17 cellular contexts compared by ENCODE assay signal in the genomic region with DNA sequence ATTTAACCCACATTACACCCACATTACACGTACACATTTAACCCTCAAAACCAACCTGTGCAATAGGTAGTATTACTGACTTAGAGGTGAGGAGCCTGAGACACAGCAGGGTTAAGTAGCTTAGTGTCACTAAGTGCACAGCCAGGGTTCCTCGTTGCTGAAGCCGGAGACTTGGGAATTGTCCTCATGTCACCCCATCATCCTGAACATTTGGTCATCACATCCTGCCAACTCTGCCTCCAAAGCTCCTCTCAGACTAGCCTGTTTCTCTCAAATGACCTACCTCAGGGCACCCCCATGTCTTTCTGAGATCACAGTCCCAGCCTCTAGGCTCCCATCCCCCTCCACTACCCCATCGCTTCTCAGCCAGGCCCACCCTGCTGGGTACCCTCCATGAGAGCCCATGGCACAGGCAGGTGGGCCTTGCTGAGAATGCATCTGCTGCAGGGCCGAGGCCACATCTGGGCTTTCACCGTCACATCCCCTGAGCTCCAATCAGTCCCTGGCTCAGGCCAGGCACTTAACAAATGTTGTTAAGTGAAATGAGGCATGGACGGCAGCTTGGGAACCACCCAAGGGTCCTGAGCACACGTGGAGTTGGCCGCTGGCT.
"Had no signal": no experiment of that assay in that cellular context is flagged by ENCODE, and none has a peak within 500 bp of the region (broad histone marks: within the 10 kb centered on the region; RNA-seq: fewer than 3 reads in every experiment).

No MANE protein-coding gene starts in this region.

- H3K36me3 Mint-ChIP-seq: activated naive CD4-positive, alpha-beta T cell treated with anti-CD3 and anti-CD28 coated beads, Interleukin-2, amount 50 U/mL, for 72 hours; mesothelial cell of epicardium; natural killer cell treated with Interleukin-12 subunit alpha and Interleukin-12 subunit beta and Interleukin-15 and Interleukin-18, amount 100 ng/mL, for 72 hours; T-cell had no signal

- H3K4me3 Mint-ChIP-seq: activated CD4-positive, alpha-beta T cell treated with anti-CD3 and anti-CD28 coated beads, Interleukin-2, amount 10 ng/mL, durations not matched to agents 7 days and 5 days; activated T-cell treated with anti-CD3 and anti-CD28 coated beads, Interleukin-2, amount 50 U/mL, for 72 hours; effector memory CD8-positive, alpha-beta T cell; mesothelial cell of epicardium; natural killer cell treated with Interleukin-12 subunit alpha and Interleukin-12 subunit beta and Interleukin-15 and Interleukin-18, amount 100 ng/mL, for 72 hours; stimulated activated naive CD8-positive, alpha-beta T cell treated with anti-CD3 and anti-CD28 coated beads, Interleukin-15, amount 100 ng/mL, for 72 hours; T-cell had no signal

- DNase-seq: activated CD4-positive, alpha-beta T cell treated with anti-CD3 and anti-CD28 coated beads, Interleukin-2, amount 10 ng/mL, durations not matched to agents 7 days and 5 days; activated CD8-positive, alpha-beta memory T cell treated with anti-CD3 and anti-CD28 coated beads, Interleukin-2, amount 50 U/mL, for 48 hours; activated gamma-delta T cell; activated T-cell treated with anti-CD3 and anti-CD28 coated beads, Interleukin-2, amount 50 U/mL, for 72 hours; adrenal gland; effector memory CD8-positive, alpha-beta T cell; occipital lobe; stimulated activated naive CD8-positive, alpha-beta T cell treated with anti-CD3 and anti-CD28 coated beads, Interleukin-15, amount 100 ng/mL, for 72 hours; T-cell; transverse colon had no signal

- H3K4me1 ChIP-seq: adrenal gland, suprapubic skin had no signal

- H3K27ac Mint-ChIP-seq: activated CD4-positive, alpha-beta T cell treated with anti-CD3 and anti-CD28 coated beads, Interleukin-2, amount 10 ng/mL, durations not matched to agents 7 days and 5 days; activated naive CD4-positive, alpha-beta T cell treated with anti-CD3 and anti-CD28 coated beads, Interleukin-2, amount 50 U/mL, for 72 hours; activated T-cell treated with anti-CD3 and anti-CD28 coated beads, Interleukin-2, amount 50 U/mL, for 72 hours; effector memory CD8-positive, alpha-beta T cell; mesothelial cell of epicardium; natural killer cell treated with Interleukin-12 subunit alpha and Interleukin-12 subunit beta and Interleukin-15 and Interleukin-18, amount 100 ng/mL, for 72 hours; progenitor cell of endocrine pancreas; stimulated activated naive CD8-positive, alpha-beta T cell treated with anti-CD3 and anti-CD28 coated beads, Interleukin-15, amount 100 ng/mL, for 72 hours; T-cell had no signal

- H3K27ac ChIP-seq: adrenal gland, suprapubic skin, transverse colon had no signal

- H3K4me1 Mint-ChIP-seq: activated CD4-positive, alpha-beta T cell treated with anti-CD3 and anti-CD28 coated beads, Interleukin-2, amount 10 ng/mL, durations not matched to agents 7 days and 5 days; stimulated activated naive CD8-positive, alpha-beta T cell treated with anti-CD3 and anti-CD28 coated beads, Interleukin-15, amount 100 ng/mL, for 72 hours; T-cell had no signal

- H3K9me3 Mint-ChIP-seq: activated CD4-positive, alpha-beta T cell treated with anti-CD3 and anti-CD28 coated beads, Interleukin-2, amount 10 ng/mL, durations not matched to agents 7 days and 5 days; activated T-cell treated with anti-CD3 and anti-CD28 coated beads, Interleukin-2, amount 50 U/mL, for 72 hours; effector memory CD8-positive, alpha-beta T cell; mesothelial cell of epicardium; natural killer cell treated with Interleukin-12 subunit alpha and Interleukin-12 subunit beta and Interleukin-15 and Interleukin-18, amount 100 ng/mL, for 72 hours had no signal

- H3K36me3 ChIP-seq: adrenal gland, suprapubic skin, transverse colon had no signal

- H3K27me3 Mint-ChIP-seq: activated CD4-positive, alpha-beta T cell treated with anti-CD3 and anti-CD28 coated beads, Interleukin-2, amount 10 ng/mL, durations not matched to agents 7 days and 5 days had no signal

- ATAC-seq: activated CD4-positive, CD25-positive, alpha-beta regulatory T cell treated with anti-CD3 and anti-CD28 coated beads, Interleukin-2, amount 50 U/mL, for 24 hours; activated naive CD4-positive, alpha-beta T cell treated with anti-CD3 and anti-CD28 coated beads, Interleukin-2, amount 50 U/mL, for 72 hours; activated T-cell treated with anti-CD3 and anti-CD28 coated beads, Interleukin-2, amount 50 U/mL, for 72 hours; effector memory CD8-positive, alpha-beta T cell; natural killer cell treated with Interleukin-12 subunit alpha and Interleukin-12 subunit beta and Interleukin-15 and Interleukin-18, amount 100 ng/mL, for 72 hours; stimulated activated naive CD8-positive, alpha-beta T cell treated with anti-CD3 and anti-CD28 coated beads, Interleukin-15, amount 100 ng/mL, for 72 hours; T-cell had no signal

- H3K4me3 ChIP-seq: adrenal gland, lung, suprapubic skin, transverse colon had no signal

- H3K9me3 ChIP-seq: adrenal gland, suprapubic skin, transverse colon had no signal

- H3K27me3 ChIP-seq: adrenal gland, transverse colon had no signal
